ENCODE assay signal across 15 cellular contexts in genomic region chr12:10884086-10884725, GRCh38. TPM values are rescaled to one million over a fixed set of nuclear protein-coding genes. Genes with fewer than 3 reads are reported as not detected.
DNase-seq lines count a peak whose midpoint lies in the region; ATAC-seq and TF ChIP-seq lines count a peak whose summit lies in the region.
"Had no signal": no experiment of that assay in that cellular context is flagged by ENCODE, and none has a peak within 500 bp of the region (broad histone marks: within the 10 kb centered on the region; RNA-seq: fewer than 3 reads in every experiment).

Gene PRH1, minus strand, starts transcription at chr12:10884255. Its CDS starts 38 bp downstream, at chr12:10884217.

- TF ChIP-seq POLR2A in testis (IDR thresholded peaks at IDR 0.05): no peak

- DNase-seq in activated CD4-positive, alpha-beta T cell treated with anti-CD3 and anti-CD28 coated beads for 36 hours: no peak
- DNase-seq in activated CD4-positive, alpha-beta T cell treated with anti-CD3 and anti-CD28 coated beads for 4 hours: no peak
- no peak for DNase-seq in MCF 10A (ENCODE audit: unreplicated experiment)
- DNase-seq in testis: no peak
- no peak for DNase-seq in upper lobe of right lung
- DNase-seq in SIG-M5 treated with dmso at 0.1 percent for 504 hours (lab: John Stamatoyannopoulos, UW; ENCODE audit: unreplicated experiment): no peak
- DNase-seq: activated T-cell treated with anti-CD3 and anti-CD28 coated beads for 4 hours; erythroblast; islet precursor cell; RPMI8226; stimulated activated CD4-positive, alpha-beta T cell treated with anti-CD3 and anti-CD28 coated beads, Interleukin-2, amount 100 ng/mL, for 24 hours; stimulated activated naive B cell treated with anti-CD40 and anti-IgM and Interleukin-4, amounts not matched to agents 10 μg/mL and 1 μg/mL and 100 μg/mL, for 72 hours had no signal

- 89 to 95% methylated on average over 6 of the region's 6 CpGs for WGBS in testis, 2 donors

- no peak within 1 kb of the TSS for H3K4me3 Mint-ChIP-seq in activated CD4-positive, alpha-beta T cell treated with anti-CD3 and anti-CD28 coated beads for 36 hours
- no peak within 1 kb of the TSS for H3K4me3 Mint-ChIP-seq in MCF 10A (ENCODE audit: unreplicated experiment)
- H3K4me3 Mint-ChIP-seq: brain; stimulated activated naive B cell treated with anti-CD40 and anti-IgM and Interleukin-4, amounts not matched to agents 10 μg/mL and 1 μg/mL and 100 μg/mL, for 72 hours had no signal

- H3K36me3 ChIP-seq in testis (ENCODE audit: low read depth, missing control alignments): no peaks in the 10 kb centered on the region
- no peaks in the 10 kb centered on the region for H3K36me3 ChIP-seq in upper lobe of right lung

- H3K9me3 ChIP-seq in mononuclear cell (ENCODE audit: low read depth, low read length): no peaks in the 10 kb centered on the region
- no peaks in the 10 kb centered on the region for H3K9me3 ChIP-seq in testis
- no peaks in the 10 kb centered on the region for H3K9me3 ChIP-seq in upper lobe of right lung

- H3K27me3 ChIP-seq in mononuclear cell (ENCODE audit: insufficient read depth, low read length) (no peaks in the 10 kb centered on the region), testis (no peaks in the 10 kb centered on the region), upper lobe of right lung (no peaks in the 10 kb centered on the region)

- peaks cover 16% of the 10 kb centered on the region for H3K36me3 Mint-ChIP-seq in activated CD4-positive, alpha-beta T cell treated with anti-CD3 and anti-CD28 coated beads for 36 hours (ENCODE audit: low read depth)
- no peaks in the 10 kb centered on the region for H3K36me3 Mint-ChIP-seq in MCF 10A (ENCODE audit: insufficient read depth, unreplicated experiment)

- POLR2A ChIA-PET in activated CD4-positive, alpha-beta T cell treated with anti-CD3 and anti-CD28 coated beads for 36 hours (lab: Charles Lee): interaction anchor here (0.5 kb wide), 1 partner anchor 176 kb away, joined by 6 read pairs; no protein-coding TSS in a partner anchor
- POLR2A ChIA-PET in MCF 10A (lab: Yijun Ruan, JAX): no interaction called here

- BruUV-seq in MCF 10A (replicated peaks; lab: Mats Ljungman, UMichigan): no TSS peak

- no peak for TF ChIP-seq CTCF in MCF 10A (IDR thresholded peaks at IDR 0.05; ENCODE audit: unreplicated experiment)
- no peak for TF ChIP-seq CTCF in testis (IDR thresholded peaks at IDR 0.05)
- no peak for TF ChIP-seq CTCF in upper lobe of right lung (IDR thresholded peaks at IDR 0.05)

- no peak within 1 kb of the TSS for H3K4me3 ChIP-seq in mononuclear cell (ENCODE audit: low read length)
- no peak within 1 kb of the TSS for H3K4me3 ChIP-seq in testis
- H3K4me3 ChIP-seq in upper lobe of right lung: no peak within 1 kb of the TSS

- no peaks in the 10 kb centered on the region for H3K9me3 Mint-ChIP-seq in activated CD4-positive, alpha-beta T cell treated with anti-CD3 and anti-CD28 coated beads for 36 hours (ENCODE audit: low read depth)
- H3K9me3 Mint-ChIP-seq in MCF 10A (ENCODE audit: unreplicated experiment): no peaks in the 10 kb centered on the region
- H3K9me3 Mint-ChIP-seq: brain had no signal

- no peaks in the 10 kb centered on the region for H3K27me3 Mint-ChIP-seq in activated CD4-positive, alpha-beta T cell treated with anti-CD3 and anti-CD28 coated beads for 36 hours
- no peaks in the 10 kb centered on the region for H3K27me3 Mint-ChIP-seq in MCF 10A (ENCODE audit: insufficient read depth, unreplicated experiment)
- H3K27me3 Mint-ChIP-seq: stimulated activated naive B cell treated with anti-CD40 and anti-IgM and Interleukin-4, amounts not matched to agents 10 μg/mL and 1 μg/mL and 100 μg/mL, for 72 hours had no signal

- no peak for ATAC-seq in activated CD4-positive, alpha-beta T cell treated with anti-CD3 and anti-CD28 coated beads for 36 hours
- ATAC-seq in upper lobe of right lung: no peak
- ATAC-seq in HG03045 (IDR thresholded peaks at IDR 0.05; ENCODE audit: unreplicated experiment): no peak
- ATAC-seq: stimulated activated naive B cell treated with anti-CD40 and anti-IgM and Interleukin-4, amounts not matched to agents 10 μg/mL and 1 μg/mL and 100 μg/mL, for 72 hours had no signal

- H3K27ac Mint-ChIP-seq in activated CD4-positive, alpha-beta T cell treated with anti-CD3 and anti-CD28 coated beads for 36 hours: no peak within 1 kb of the TSS
- H3K27ac Mint-ChIP-seq in MCF 10A (ENCODE audit: low read depth, unreplicated experiment): no peak within 1 kb of the TSS
- H3K27ac Mint-ChIP-seq: brain; stimulated activated naive B cell treated with anti-CD40 and anti-IgM and Interleukin-4, amounts not matched to agents 10 μg/mL and 1 μg/mL and 100 μg/mL, for 72 hours had no signal

- no peaks in the 10 kb centered on the region for H3K4me1 Mint-ChIP-seq in activated CD4-positive, alpha-beta T cell treated with anti-CD3 and anti-CD28 coated beads for 36 hours
- H3K4me1 Mint-ChIP-seq in MCF 10A (ENCODE audit: insufficient read depth, unreplicated experiment): no peaks in the 10 kb centered on the region
- H3K4me1 Mint-ChIP-seq: brain; stimulated activated naive B cell treated with anti-CD40 and anti-IgM and Interleukin-4, amounts not matched to agents 10 μg/mL and 1 μg/mL and 100 μg/mL, for 72 hours had no signal

- CTCF ChIA-PET in activated CD4-positive, alpha-beta T cell treated with anti-CD3 and anti-CD28 coated beads for 36 hours (lab: Charles Lee): no interaction called here
- CTCF ChIA-PET in MCF 10A (lab: Yijun Ruan, JAX): no interaction called here

- intact Hi-C loops in activated CD4-positive, alpha-beta T cell treated with anti-CD3 and anti-CD28 coated beads for 36 hours (cut with DNase I, micrococcal nuclease): no loop called here
- intact Hi-C loops in MCF 10A (cut with micrococcal nuclease): no loop called here
- intact Hi-C loops in testis (cut with DNase I; ENCODE audit: low total_unique reads): no loop called here
- intact Hi-C loops in upper lobe of right lung (cut with DNase I): no loop called here

- H3K27ac ChIP-seq in testis (no peak within 1 kb of the TSS), upper lobe of right lung (no peak within 1 kb of the TSS)

- H3K4me1 ChIP-seq in mononuclear cell (ENCODE audit: insufficient read depth, low read length) (no peaks in the 10 kb centered on the region), testis (no peaks in the 10 kb centered on the region), upper lobe of right lung (no peaks in the 10 kb centered on the region)

RNA-seq across cellular contexts. Expression of gene PRH1, which starts in this region (rescaled TPM):
- total RNA-seq in activated CD4-positive, alpha-beta T cell treated with anti-CD3 and anti-CD28 coated beads for 36 hours: 10 to 100 TPM; 11.0 to 12.7 TPM
- total RNA-seq in MCF 10A (2022) (11.4 and 11.7 TPM in 2 replicates), mononuclear cell (24.2 TPM), testis (10 to 100 TPM; 63.0 to 73.5 TPM), upper lobe of right lung (7.8 TPM)
- polyA plus RNA-seq in testis (ENCODE audit: insufficient read depth, low read depth, low replicate concordance): 52.2 TPM
